Comparison of ENCODE assay signal across 10 cellular contexts in genomic region chr17:79811888-79812205, GRCh38. TPM values are rescaled to one million over a fixed set of nuclear protein-coding genes. Genes with fewer than 3 reads are reported as not detected.
A peak's percentile ranks its signal among the peaks of the same experiment; 100 is the strongest.
DNase-seq lines count a peak whose midpoint lies in the region; ATAC-seq, FAIRE-seq and TF ChIP-seq lines count a peak whose summit lies in the region.
"Had no signal": no experiment of that assay in that cellular context is flagged by ENCODE, and none has a peak within 500 bp of the region (broad histone marks: within the 10 kb centered on the region; RNA-seq: fewer than 3 reads in every experiment).

No MANE protein-coding gene starts in this region.

- H3K27me3 ChIP-seq in Loucy (ENCODE audit: insufficient read depth, low read length, poor library complexity, severe bottlenecking), result no peaks in the 10 kb centered on the region
- peaks cover 86% of the 10 kb centered on the region for H3K27me3 ChIP-seq in effector memory CD4-positive, alpha-beta T cell (replicated peaks; ENCODE audit: control insufficient read depth, insufficient read depth, low read length, poor library complexity, severe bottlenecking)
- H3K27me3 ChIP-seq in colonic mucosa, result peaks cover 81% of the 10 kb centered on the region

- CTCF ChIA-PET in activated CD4-positive, alpha-beta T cell treated with anti-CD3 and anti-CD28 coated beads for 36 hours (lab: Charles Lee), result interaction anchor here (0.9 to 2.3 kb wide), 7 partner anchors 8 to 65 kb away, joined by 3 to 14 read pairs (median 3); partner anchors contain the start of genes CBX4 and CBX8

- no peaks in the 10 kb centered on the region for H3K9me2 ChIP-seq in Loucy (replicated peaks; ENCODE audit: low read depth, low read length)

- H3K4me1 ChIP-seq in Loucy (ENCODE audit: insufficient read depth, low read length, poor library complexity, severe bottlenecking) (peaks cover 35% of the 10 kb centered on the region), colonic mucosa (peaks cover 34% of the 10 kb centered on the region)
- H3K4me1 ChIP-seq in effector memory CD4-positive, alpha-beta T cell (ENCODE audit: control insufficient read depth, insufficient read depth, low read length, poor library complexity, severe bottlenecking), result peaks cover 48% of the 10 kb centered on the region

- peak overlapping the region; percentile 80 for H3K4me3 ChIP-seq in Loucy (ENCODE audit: low read length, poor library complexity, severe bottlenecking)
- peak overlapping the region; percentile 3 for H3K4me3 ChIP-seq in effector memory CD4-positive, alpha-beta T cell (ENCODE audit: insufficient read depth, low read depth, low read length, poor library complexity, severe bottlenecking)
- H3K4me3 ChIP-seq in colonic mucosa, result no peak overlapping the region
- H3K4me3 ChIP-seq: lung had no signal

- intact Hi-C loops in activated CD4-positive, alpha-beta T cell treated with anti-CD3 and anti-CD28 coated beads for 36 hours (cut with DNase I, micrococcal nuclease), result loop anchor here (1.0 to 2.0 kb wide), 3 partner anchors 8 to 65 kb away; partner anchors contain the start of gene CBX8 (in 1 of the 2)
- intact Hi-C loops in colonic mucosa (cut with DNase I), result no loop called here

- H3K4me2 ChIP-seq in Loucy (ENCODE audit: low read depth, low read length, poor library complexity, severe bottlenecking), result peak overlapping the region; percentile 100

- H3K4me3 Mint-ChIP-seq in activated CD4-positive, alpha-beta T cell treated with anti-CD3 and anti-CD28 coated beads for 36 hours, result peak overlapping the region; percentile 43
- peak overlapping the region; percentile 62 for H3K4me3 Mint-ChIP-seq in progenitor cell of endocrine pancreas (ENCODE audit: low read depth)

- H3K36me3 ChIP-seq in Loucy (ENCODE audit: insufficient read depth, low read length), result no peaks in the 10 kb centered on the region
- H3K36me3 ChIP-seq in effector memory CD4-positive, alpha-beta T cell (ENCODE audit: control insufficient read depth, insufficient read depth, low read length), result no peaks in the 10 kb centered on the region
- H3K36me3 ChIP-seq in colonic mucosa, result no peaks in the 10 kb centered on the region
- H3K36me3 ChIP-seq: spleen had no signal

- H3F3A ChIP-seq in Loucy (ENCODE audit: low read depth), result 0 out of 2 replicates have a peak, but pooled peaks cover 6% of the 10 kb centered on the region

- H3K9ac ChIP-seq in Loucy (ENCODE audit: low read depth, low read length, poor library complexity, severe bottlenecking) (peak overlapping the region; percentile 98), colonic mucosa (ENCODE audit: low read depth in 2 of 2, low read length in 2 of 2) (no peak overlapping the region)

- H3K27ac ChIP-seq in effector memory CD4-positive, alpha-beta T cell (ENCODE audit: insufficient read depth, low read length, poor library complexity, severe bottlenecking), result no peak overlapping the region
- H3K27ac ChIP-seq in colonic mucosa, result no peak overlapping the region
- H3K27ac ChIP-seq: spleen had no signal

- peak overlapping the region; percentile 20 for H2AFZ ChIP-seq in Loucy (ENCODE audit: low read length)

- no peak for DNase-seq in activated CD4-positive, alpha-beta T cell treated with anti-CD3 and anti-CD28 coated beads for 36 hours
- no peak for DNase-seq in activated CD4-positive, alpha-beta T cell treated with anti-CD3 and anti-CD28 coated beads, Interleukin-2, amount 50 U/mL, for 1 hour
- DNase-seq in effector memory CD4-positive, alpha-beta T cell, result no peak
- DNase-seq in progenitor cell of endocrine pancreas (ENCODE audit: low spot score, unreplicated experiment), result no peak
- DNase-seq in colonic mucosa, result no peak
- no peak for DNase-seq in D721Med (ENCODE audit: insufficient read length, low spot score)
- DNase-seq: spleen had no signal

- peaks cover 57% of the 10 kb centered on the region for H3K27me3 Mint-ChIP-seq in activated CD4-positive, alpha-beta T cell treated with anti-CD3 and anti-CD28 coated beads for 36 hours
- peaks cover 47% of the 10 kb centered on the region for H3K27me3 Mint-ChIP-seq in progenitor cell of endocrine pancreas

- no peak for FAIRE-seq in D721Med (lab: Jason Lieb, UNC)

- no peaks in the 10 kb centered on the region for H3K9me3 Mint-ChIP-seq in activated CD4-positive, alpha-beta T cell treated with anti-CD3 and anti-CD28 coated beads for 36 hours (ENCODE audit: low read depth)
- H3K9me3 Mint-ChIP-seq in progenitor cell of endocrine pancreas (ENCODE audit: low read depth), result no peaks in the 10 kb centered on the region

- no peak overlapping the region for H3K27ac Mint-ChIP-seq in activated CD4-positive, alpha-beta T cell treated with anti-CD3 and anti-CD28 coated beads for 36 hours
- H3K27ac Mint-ChIP-seq in progenitor cell of endocrine pancreas, result peak overlapping the region; percentile 91

- no peaks in the 10 kb centered on the region for H3K9me3 ChIP-seq in Loucy (ENCODE audit: insufficient read depth, low read depth, low read length)
- no peaks in the 10 kb centered on the region for H3K9me3 ChIP-seq in effector memory CD4-positive, alpha-beta T cell (ENCODE audit: control insufficient read depth, low read length)
- no peaks in the 10 kb centered on the region for H3K9me3 ChIP-seq in colonic mucosa
- H3K9me3 ChIP-seq: spleen had no signal

- peaks cover 31% of the 10 kb centered on the region for H3K4me1 Mint-ChIP-seq in activated CD4-positive, alpha-beta T cell treated with anti-CD3 and anti-CD28 coated beads for 36 hours
- H3K4me1 Mint-ChIP-seq in progenitor cell of endocrine pancreas (ENCODE audit: low read depth), result peaks cover 21% of the 10 kb centered on the region

- TF ChIP-seq CTCF in Loucy (conservative IDR thresholded peaks at IDR 0.05; ENCODE audit: low read length) (no peak), progenitor cell of endocrine pancreas (IDR thresholded peaks at IDR 0.05; ENCODE audit: unreplicated experiment) (no peak), colonic mucosa (IDR thresholded peaks at IDR 0.05) (no peak), D721Med (IDR thresholded peaks at IDR 0.05; ENCODE audit: insufficient read depth, missing control alignments) (no peak)

- no peaks in the 10 kb centered on the region for H3K36me3 Mint-ChIP-seq in activated CD4-positive, alpha-beta T cell treated with anti-CD3 and anti-CD28 coated beads for 36 hours (ENCODE audit: low read depth)
- H3K36me3 Mint-ChIP-seq in progenitor cell of endocrine pancreas (ENCODE audit: insufficient read depth), result no peaks in the 10 kb centered on the region

- H4K20me1 ChIP-seq in Loucy (ENCODE audit: insufficient read depth, low read length, poor library complexity, severe bottlenecking), result no peaks in the 10 kb centered on the region

- H3K79me2 ChIP-seq in Loucy (ENCODE audit: insufficient read depth, low read length), result peaks cover 20% of the 10 kb centered on the region; the same call in 1 of the 2 replicates

- no peak for ATAC-seq in activated CD4-positive, alpha-beta T cell treated with anti-CD3 and anti-CD28 coated beads for 36 hours
- no peak for ATAC-seq in GM19452 (IDR thresholded peaks at IDR 0.05; ENCODE audit: unreplicated experiment)

- POLR2A ChIA-PET in activated CD4-positive, alpha-beta T cell treated with anti-CD3 and anti-CD28 coated beads for 36 hours (lab: Charles Lee), result interaction anchor here (0.5 kb wide), 1 partner anchor 19 kb away, joined by 3 read pairs; no protein-coding TSS in a partner anchor

RNA-seq across cellular contexts. Expression of gene CBX8, which starts 15.0 kb away (rescaled TPM):
- total RNA-seq in activated CD4-positive, alpha-beta T cell treated with anti-CD3 and anti-CD28 coated beads for 36 hours, result 1 to 10 TPM; 4.7 to 6.0 TPM
- total RNA-seq in progenitor cell of endocrine pancreas, result 21.7 and 23.1 TPM in 2 replicates
- total RNA-seq in colonic mucosa, result 1 to 10 TPM; 5.0 to 8.1 TPM

RNA-seq across cellular contexts. Expression of gene CBX4, which starts 27.4 kb away (rescaled TPM):
- total RNA-seq in activated CD4-positive, alpha-beta T cell treated with anti-CD3 and anti-CD28 coated beads for 36 hours, result 10 to 100 TPM; 14.9 to 18.5 TPM
- 22.8 and 24.2 TPM in 2 replicates for total RNA-seq in progenitor cell of endocrine pancreas
- 10 to 100 TPM; 10.6 to 18.1 TPM for total RNA-seq in colonic mucosa

RNA-seq across cellular contexts. Expression of gene CBX2, which starts 33.9 kb away (rescaled TPM):
- total RNA-seq in activated CD4-positive, alpha-beta T cell treated with anti-CD3 and anti-CD28 coated beads for 36 hours, result 1 to 10 TPM; 4.2 to 4.3 TPM
- total RNA-seq in progenitor cell of endocrine pancreas (106 and 111 TPM in 2 replicates), colonic mucosa (1 to 10 TPM; 2.1 to 4.0 TPM)

Comparison
In these comparisons a context has a peak if more than half of its experiments do, and no peak if none do; other contexts are left out.
1. RNA of gene CBX2, which starts 33.9 kb away (total RNA-seq): 106 to 111 TPM in progenitor cell of endocrine pancreas; 4.2 to 4.3 TPM in activated CD4-positive, alpha-beta T cell treated with anti-CD3 and anti-CD28 coated beads for 36 hours and 2.1 to 4.0 TPM in colonic mucosa; every median in the first group is over 10 times any median in the second.